1 cellular context compared by ENCODE assay signal in the genomic region with DNA sequence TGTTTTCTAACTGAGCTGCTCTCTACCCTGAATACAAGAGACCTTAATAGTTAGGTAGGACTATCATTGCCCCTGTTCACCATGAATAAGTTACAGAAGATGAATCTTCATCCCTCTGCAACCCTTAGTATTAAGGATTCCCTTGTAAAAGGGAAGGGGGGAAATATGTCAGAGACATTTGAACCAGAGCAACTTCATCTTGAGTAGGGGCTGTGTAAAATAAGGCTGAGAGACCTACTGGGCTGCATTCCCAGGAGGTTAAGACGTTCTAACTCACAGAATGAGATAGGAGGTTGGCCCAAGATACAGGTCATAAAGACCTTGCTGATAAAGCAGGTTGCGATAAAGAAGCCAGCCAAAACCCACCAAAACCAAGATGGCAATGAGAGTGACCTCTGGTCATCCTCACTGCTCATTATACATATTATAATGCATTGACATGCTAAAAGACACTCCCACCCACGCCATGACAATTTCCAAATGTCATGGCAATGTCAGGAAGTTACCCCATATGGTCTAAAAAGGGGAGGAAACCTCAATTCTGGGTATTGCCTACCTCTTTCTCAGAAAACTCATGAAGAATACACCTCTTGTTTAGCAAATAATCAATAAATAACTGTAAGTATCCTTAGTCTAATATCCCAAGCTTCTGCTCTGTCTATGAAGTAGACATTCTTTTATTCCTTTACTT.
TF ChIP-seq lines count a peak whose summit lies in the region.

No MANE protein-coding gene starts in this region.

TF ChIP-seq in K562, 482 proteins besides CTCF, POLR2A, EP300 and RAD21 (continued from another document):
- TF ChIP-seq, protein P1, sequence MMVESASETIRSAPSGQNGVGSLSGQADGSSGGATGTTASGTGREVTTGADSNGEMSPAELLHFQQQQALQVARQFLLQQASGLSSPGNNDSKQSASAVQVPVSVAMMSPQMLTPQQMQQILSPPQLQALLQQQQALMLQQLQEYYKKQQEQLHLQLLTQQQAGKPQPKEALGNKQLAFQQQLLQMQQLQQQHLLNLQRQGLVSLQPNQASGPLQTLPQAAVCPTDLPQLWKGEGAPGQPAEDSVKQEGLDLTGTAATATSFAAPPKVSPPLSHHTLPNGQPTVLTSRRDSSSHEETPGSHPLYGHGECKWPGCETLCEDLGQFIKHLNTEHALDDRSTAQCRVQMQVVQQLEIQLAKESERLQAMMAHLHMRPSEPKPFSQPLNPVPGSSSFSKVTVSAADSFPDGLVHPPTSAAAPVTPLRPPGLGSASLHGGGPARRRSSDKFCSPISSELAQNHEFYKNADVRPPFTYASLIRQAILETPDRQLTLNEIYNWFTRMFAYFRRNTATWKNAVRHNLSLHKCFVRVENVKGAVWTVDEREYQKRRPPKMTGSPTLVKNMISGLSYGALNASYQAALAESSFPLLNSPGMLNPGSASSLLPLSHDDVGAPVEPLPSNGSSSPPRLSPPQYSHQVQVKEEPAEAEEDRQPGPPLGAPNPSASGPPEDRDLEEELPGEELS (CRISPR knock-in tag; IDR thresholded peaks at IDR 0.05; ENCODE audit: borderline replicate concordance), result no peak
- TF ChIP-seq ZNF24 (IDR thresholded peaks at IDR 0.05) (no peak), ARID1B (IDR thresholded peaks at IDR 0.05) (no peak), ZNF124 (CRISPR knock-in tag; IDR thresholded peaks at IDR 0.05) (no peak), ZNF444 (CRISPR knock-in tag; IDR thresholded peaks at IDR 0.05) (no peak), NFIX (CRISPR knock-in tag; IDR thresholded peaks at IDR 0.05; ENCODE audit: low read depth) (no peak), POLR3A (IDR thresholded peaks at IDR 0.05; ENCODE audit: borderline replicate concordance, extremely low read depth, insufficient read depth, insufficient read length) (no peak), ZNF41 (CRISPR knock-in tag; conservative IDR thresholded peaks at IDR 0.05) (peak; percentile 51; the same call in 1 of the 2 replicates), GTF2A2 (tag; IDR thresholded peaks at IDR 0.05) (no peak), POLR2H (tag; IDR thresholded peaks at IDR 0.05; ENCODE audit: low read depth) (no peak), RBM39 (optimal IDR thresholded peaks at IDR 0.05; ENCODE audit: low read depth, low read length) (no peak), ZNF445 (CRISPR knock-in tag; IDR thresholded peaks at IDR 0.05; ENCODE audit: low read depth) (no peak), HNRNPL (IDR thresholded peaks at IDR 0.05; ENCODE audit: low read depth, low read length) (no peak), SPI1 (IDR thresholded peaks at IDR 0.05; ENCODE audit: borderline replicate concordance, low read depth, low read length) (no peak), U2AF2 (optimal IDR thresholded peaks at IDR 0.05; ENCODE audit: low read depth, low read length) (no peak), SMARCA5 (IDR thresholded peaks at IDR 0.05) (no peak), KAT7 (CRISPR knock-in tag; IDR thresholded peaks at IDR 0.05; ENCODE audit: borderline replicate concordance) (no peak), ESRRB (CRISPR knock-in tag; IDR thresholded peaks at IDR 0.05; ENCODE audit: borderline replicate concordance) (no peak)
- TF ChIP-seq, protein P2, sequence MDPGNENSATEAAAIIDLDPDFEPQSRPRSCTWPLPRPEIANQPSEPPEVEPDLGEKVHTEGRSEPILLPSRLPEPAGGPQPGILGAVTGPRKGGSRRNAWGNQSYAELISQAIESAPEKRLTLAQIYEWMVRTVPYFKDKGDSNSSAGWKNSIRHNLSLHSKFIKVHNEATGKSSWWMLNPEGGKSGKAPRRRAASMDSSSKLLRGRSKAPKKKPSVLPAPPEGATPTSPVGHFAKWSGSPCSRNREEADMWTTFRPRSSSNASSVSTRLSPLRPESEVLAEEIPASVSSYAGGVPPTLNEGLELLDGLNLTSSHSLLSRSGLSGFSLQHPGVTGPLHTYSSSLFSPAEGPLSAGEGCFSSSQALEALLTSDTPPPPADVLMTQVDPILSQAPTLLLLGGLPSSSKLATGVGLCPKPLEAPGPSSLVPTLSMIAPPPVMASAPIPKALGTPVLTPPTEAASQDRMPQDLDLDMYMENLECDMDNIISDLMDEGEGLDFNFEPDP (CRISPR knock-in tag; IDR thresholded peaks at IDR 0.05), result no peak
- TF ChIP-seq, protein P3, sequence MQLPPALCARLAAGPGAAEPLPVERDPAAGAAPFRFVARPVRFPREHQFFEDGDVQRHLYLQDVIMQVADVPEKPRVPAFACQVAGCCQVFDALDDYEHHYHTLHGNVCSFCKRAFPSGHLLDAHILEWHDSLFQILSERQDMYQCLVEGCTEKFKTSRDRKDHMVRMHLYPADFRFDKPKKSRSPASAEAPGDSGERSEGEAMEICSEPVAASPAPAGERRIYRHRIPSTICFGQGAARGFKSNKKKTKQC (CRISPR knock-in tag; IDR thresholded peaks at IDR 0.05), result no peak
TF ChIP-seq in K562: peak in this region for 38.
